Comparison of ENCODE assay signal across 26 cellular contexts in genomic region chr12:91603060-91603459, GRCh38.
A peak's percentile ranks its signal among the peaks of the same experiment; 100 is the strongest.
DNase-seq lines count a peak whose midpoint lies in the region; ATAC-seq and TF ChIP-seq lines count a peak whose summit lies in the region.
"Had no signal": no experiment of that assay in that cellular context is flagged by ENCODE, and none has a peak within 500 bp of the region (broad histone marks: within the 10 kb centered on the region; RNA-seq: fewer than 3 reads in every experiment).

No MANE protein-coding gene starts in this region.

- H3K36me3 Mint-ChIP-seq in T-helper 17 cell (ENCODE audit: low read depth): no peaks in the 10 kb centered on the region
- H3K36me3 Mint-ChIP-seq: stimulated activated memory B cell treated with anti-CD40 and anti-IgM and Interleukin-4, amounts not matched to agents 10 μg/mL and 1 μg/mL and 100 μg/mL, for 72 hours had no signal

- no peaks in the 10 kb centered on the region for H3K27me3 ChIP-seq in tibial artery
- H3K27me3 ChIP-seq: adrenal gland, SJSA1, spleen, suprapubic skin had no signal

- H3K4me3 ChIP-seq in tibial artery: no peak overlapping the region
- H3K4me3 ChIP-seq: adrenal gland, SJSA1, spleen, suprapubic skin had no signal

- peaks cover 0 to 17% (median 2%) of the 10 kb centered on the region in 4 donors for H3K4me1 ChIP-seq in tibial artery
- H3K4me1 ChIP-seq: SJSA1, spleen, suprapubic skin had no signal

- H3K9me3 ChIP-seq in T-helper 17 cell (ENCODE audit: control insufficient read depth, low read length, poor library complexity, severe bottlenecking): no peaks in the 10 kb centered on the region
- H3K9me3 ChIP-seq in tibial artery: no peaks in the 10 kb centered on the region
- H3K9me3 ChIP-seq: adrenal gland, SJSA1, suprapubic skin had no signal

- H3K27ac ChIP-seq in tibial artery: peak overlapping the region; percentile 11 to 47
- H3K27ac ChIP-seq: SJSA1, suprapubic skin had no signal

- peak; percentile 11 for DNase-seq in NCI-H460 (ENCODE audit: extremely low read depth, low read depth)
- DNase-seq in T-helper 17 cell: no peak
- DNase-seq in foreskin melanocyte: peak; percentile 25
- no peak for DNase-seq in tibial artery
- DNase-seq in cortex of kidney (lab: John Stamatoyannopoulos, UW): no peak
- no peak for DNase-seq in NCI-H1694 treated with DMSO at 0.1 percent for 48 hours (lab: John Stamatoyannopoulos, UW)
- DNase-seq: activated CD4-positive, alpha-beta T cell treated with anti-CD3 and anti-CD28 coated beads for 48 hours; activated naive CD4-positive, alpha-beta T cell treated with Interleukin-2 at 50 U/mL for 16 hours; activated T-cell treated with anti-CD3 and anti-CD28 coated beads, Interleukin-2, amount 50 U/mL, for 4 hours; adrenal gland; endodermal cell; Kasumi-1; naive thymus-derived CD8-positive, alpha-beta T cell; NCI-H1105; NCI-H2029 treated with DMSO at 0.1 percent for 48 hours; NCI-H226; NCI-H82; retina; spleen; stimulated activated CD4-positive, alpha-beta T cell treated with anti-CD3 and anti-CD28 coated beads, Interleukin-4, amount 100 ng/mL, for 1 hour had no signal

- intact Hi-C loops in tibial artery (cut with DNase I; ENCODE audit: low total_unique reads): loop anchor here (10.0 kb wide), 1 partner anchor 542 kb away; the partner anchor contains the start of gene BTG1

- peak overlapping the region; percentile 12 for H3K27ac Mint-ChIP-seq in T-helper 17 cell
- H3K27ac Mint-ChIP-seq: endodermal cell; stimulated activated memory B cell treated with anti-CD40 and anti-IgM and Interleukin-4, amounts not matched to agents 10 μg/mL and 1 μg/mL and 100 μg/mL, for 72 hours; T-helper 1 cell treated with Interleukin-12 subunit alpha and Interleukin-12 subunit beta and Interleukin-4 antibody, amounts not matched to agents 30 μg/mL and 1 μg/mL, for 36 hours had no signal

- H3K4me3 Mint-ChIP-seq in T-helper 17 cell: no peak overlapping the region
- H3K4me3 Mint-ChIP-seq: activated T-cell treated with anti-CD3 and anti-CD28 coated beads, Interleukin-2, amount 50 U/mL, for 4 hours; endodermal cell; naive thymus-derived CD8-positive, alpha-beta T cell; stimulated activated memory B cell treated with anti-CD40 and anti-IgM and Interleukin-4, amounts not matched to agents 10 μg/mL and 1 μg/mL and 100 μg/mL, for 72 hours; T-helper 1 cell treated with Interleukin-12 subunit alpha and Interleukin-12 subunit beta and Interleukin-4 antibody, amounts not matched to agents 30 μg/mL and 1 μg/mL, for 36 hours had no signal

- H3K4me1 Mint-ChIP-seq in T-helper 17 cell: peaks cover 2% of the 10 kb centered on the region
- H3K4me1 Mint-ChIP-seq: naive thymus-derived CD8-positive, alpha-beta T cell; stimulated activated memory B cell treated with anti-CD40 and anti-IgM and Interleukin-4, amounts not matched to agents 10 μg/mL and 1 μg/mL and 100 μg/mL, for 72 hours had no signal

- ATAC-seq in T-helper 17 cell: no peak
- no peak for ATAC-seq in HG03460 (IDR thresholded peaks at IDR 0.05; ENCODE audit: unreplicated experiment)
- ATAC-seq: activated T-cell treated with anti-CD3 and anti-CD28 coated beads, Interleukin-2, amount 50 U/mL, for 4 hours; HCT116; naive thymus-derived CD8-positive, alpha-beta T cell; stimulated activated memory B cell treated with anti-CD40 and anti-IgM and Interleukin-4, amounts not matched to agents 10 μg/mL and 1 μg/mL and 100 μg/mL, for 72 hours had no signal

- H3K27me3 Mint-ChIP-seq in T-helper 17 cell: no peaks in the 10 kb centered on the region

- TF ChIP-seq CTCF in tibial artery (IDR thresholded peaks at IDR 0.05): no peak

- no peaks in the 10 kb centered on the region for H3K36me3 ChIP-seq in tibial artery
- H3K36me3 ChIP-seq: adrenal gland, SJSA1, spleen, suprapubic skin had no signal

Comparison
In these comparisons a context has a peak if more than half of its experiments do, and no peak if none do; other contexts are left out.
1. DNase-seq: peak in NCI-H460 (single experiment) and foreskin melanocyte (single experiment); none in T-helper 17 cell (0 of 3), tibial artery (0 of 2), cortex of kidney (single experiment) and NCI-H1694 treated with DMSO at 0.1 percent for 48 hours (single experiment).